ENCODE assay signal across 19 cellular contexts in genomic region chr3:52073490-52073889, GRCh38. TPM values are rescaled to one million over a fixed set of nuclear protein-coding genes. Genes with fewer than 3 reads are reported as not detected.
DNase-seq lines count a peak whose midpoint lies in the region; ATAC-seq and TF ChIP-seq lines count a peak whose summit lies in the region.
"Had no signal": no experiment of that assay in that cellular context is flagged by ENCODE, and none has a peak within 500 bp of the region (broad histone marks: within the 10 kb centered on the region; RNA-seq: fewer than 3 reads in every experiment).

No MANE protein-coding gene starts in this region.

- no peak for TF ChIP-seq CTCF in heart left ventricle (IDR thresholded peaks at IDR 0.05)
- no peak for TF ChIP-seq CTCF in heart right ventricle (IDR thresholded peaks at IDR 0.05)
- no peak for TF ChIP-seq CTCF in upper lobe of right lung (IDR thresholded peaks at IDR 0.05)

- no peak for TF ChIP-seq POLR2A in heart left ventricle (IDR thresholded peaks at IDR 0.05)

- 69 to 93% (median 74%) methylated on average over 4 to 7 of the region's 7 CpGs for WGBS in heart left ventricle, 4 donors
- 57 to 68% methylated on average over 7 of the region's 7 CpGs for WGBS in heart right ventricle, 2 donors

- peaks cover 0 to 34% (median 17%) of the 10 kb centered on the region in 12 donors for H3K4me1 ChIP-seq in heart left ventricle
- H3K4me1 ChIP-seq in heart right ventricle: peaks cover 12 to 53% (median 25%) of the 10 kb centered on the region in 9 donors
- peaks cover 40% of the 10 kb centered on the region for H3K4me1 ChIP-seq in upper lobe of right lung

- DNase-seq in heart left ventricle: no peak
- DNase-seq in cardiac septum (ENCODE audit: low spot score): no peak
- no peak for DNase-seq in heart right ventricle
- DNase-seq in left kidney (ENCODE audit: low read depth, low spot score): peak; percentile 76
- no peak for DNase-seq in upper lobe of right lung
- DNase-seq in T-helper 2 cell: no peak
- DNase-seq in MV-4-11 (lab: John Stamatoyannopoulos, UW): no peak
- DNase-seq: CD4-positive, CD25-positive, alpha-beta regulatory T cell; CD8-positive, alpha-beta memory T cell; COR-L47; DMS 273 treated with DMSO at 0.1 percent for 48 hours; DMS53; DND-41; EL; H9 had no signal

- intact Hi-C loops in heart left ventricle (cut with DNase I) (loop anchor here in 1 of 10 donors (5.0 kb wide), 1 partner anchor 34 kb away; no protein-coding TSS in a partner anchor), cardiac septum (cut with DNase I) (no loop called here), heart right ventricle (cut with DNase I) (no loop called here), upper lobe of right lung (cut with DNase I) (no loop called here)

- H3K4me3 ChIP-seq in heart left ventricle (no peak overlapping the region), heart right ventricle (no peak overlapping the region), upper lobe of right lung (no peak overlapping the region)
- H3K4me3 ChIP-seq: BLaER1 treated with 17β-estradiol and CSF1 and Interleukin-3, amounts not matched to agents 10 nM and 100 nM; GM12878 had no signal

- ATAC-seq in heart left ventricle (peak; percentile 13 to 48 (median 40)), heart right ventricle (peak in 7 of 8 donors; percentile 20 to 75 (median 36)), upper lobe of right lung (peak; percentile 12), HG02571 (IDR thresholded peaks at IDR 0.05; ENCODE audit: unreplicated experiment) (no peak)
- ATAC-seq: GM12878, HepG2 had no signal

- H3K27me3 ChIP-seq in heart left ventricle: no peaks in the 10 kb centered on the region
- no peaks in the 10 kb centered on the region for H3K27me3 ChIP-seq in heart right ventricle
- H3K27me3 ChIP-seq in upper lobe of right lung: no peaks in the 10 kb centered on the region
- H3K27me3 ChIP-seq: BLaER1 treated with 17β-estradiol and CSF1 and Interleukin-3, amounts not matched to agents 10 nM and 100 nM had no signal

- H3K9me3 ChIP-seq in heart left ventricle (no peaks in the 10 kb centered on the region), heart right ventricle (no peaks in the 10 kb centered on the region), upper lobe of right lung (no peaks in the 10 kb centered on the region)
- H3K9me3 ChIP-seq: BLaER1 treated with 17β-estradiol and CSF1 and Interleukin-3, amounts not matched to agents 10 nM and 100 nM had no signal

- H3K27ac ChIP-seq in heart left ventricle (no peak overlapping the region), heart right ventricle (no peak overlapping the region), upper lobe of right lung (no peak overlapping the region)
- H3K27ac ChIP-seq: BLaER1 treated with 17β-estradiol and CSF1 and Interleukin-3, amounts not matched to agents 10 nM and 100 nM had no signal

- H3K36me3 ChIP-seq in heart left ventricle (no peaks in the 10 kb centered on the region), heart right ventricle (peaks cover 0 to 7% (median 0%) of the 10 kb centered on the region in 9 donors), upper lobe of right lung (no peaks in the 10 kb centered on the region)

RNA-seq across cellular contexts. Expression of gene DUSP7, which starts 17.1 kb away (rescaled TPM):
- total RNA-seq in heart left ventricle: 10 to 100 TPM; 14.5 to 33.2 (median 20.7) TPM
- 10 to 100 TPM in 1 of 2 donors, 1 to 10 TPM in 1; 9.2 to 26.1 TPM for polyA plus RNA-seq in heart left ventricle
- 21.2 TPM for total RNA-seq in cardiac septum
- total RNA-seq in heart right ventricle: 10 to 100 TPM; 11.3 to 29.7 (median 15.8) TPM
- 10 to 100 TPM; 10.4 to 19.2 TPM for polyA plus RNA-seq in heart right ventricle
- total RNA-seq in upper lobe of right lung: 40.7 TPM
